In genomic region chr11:118570787-118571186, GRCh38 we compare ENCODE assay signal across 1 cellular context.
TF ChIP-seq lines count a peak whose summit lies in the region.

No MANE protein-coding gene starts in this region.

TF ChIP-seq in HepG2, 621 proteins besides CTCF, POLR2A, EP300 and RAD21:
- no peak for TF ChIP-seq NR2C2 (CRISPR knock-in tag; IDR thresholded peaks at IDR 0.05; ENCODE audit: borderline replicate concordance)
- TF ChIP-seq ZNF674 (CRISPR knock-in tag; IDR thresholded peaks at IDR 0.05; ENCODE audit: low read depth): no peak
- no peak for TF ChIP-seq ZKSCAN5 (CRISPR knock-in tag; IDR thresholded peaks at IDR 0.05)
- no peak for TF ChIP-seq RARA (CRISPR knock-in tag; IDR thresholded peaks at IDR 0.05)
- TF ChIP-seq NR2F6 (IDR thresholded peaks at IDR 0.05): peak; percentile 40; the same call in 1 of the 2 replicates
- 0 out of 2 replicates have a peak, but pooled peaks have one; percentile 10 for TF ChIP-seq NR2F6 (CRISPR knock-in tag; IDR thresholded peaks at IDR 0.05)
- TF ChIP-seq RNF2 (conservative IDR thresholded peaks at IDR 0.05; ENCODE audit: low read depth): no peak
- TF ChIP-seq SMC3 (IDR thresholded peaks at IDR 0.05; ENCODE audit: low read length): no peak
- TF ChIP-seq SOX6 (IDR thresholded peaks at IDR 0.05): no peak
- no peak for TF ChIP-seq SOX6 (CRISPR knock-in tag; IDR thresholded peaks at IDR 0.05)
- no peak for TF ChIP-seq ZBTB37 (CRISPR knock-in tag; IDR thresholded peaks at IDR 0.05)
- TF ChIP-seq SRY (CRISPR knock-in tag; IDR thresholded peaks at IDR 0.05): no peak
- no peak for TF ChIP-seq ZNF800 (CRISPR knock-in tag; IDR thresholded peaks at IDR 0.05)
- no peak for TF ChIP-seq RORA (CRISPR knock-in tag; IDR thresholded peaks at IDR 0.05)
- TF ChIP-seq ZNF770 (CRISPR knock-in tag; IDR thresholded peaks at IDR 0.05): peak; percentile 38
